In genomic region chr3:112132554-112132953, GRCh38 we compare ENCODE assay signal across 1 cellular context.
TF ChIP-seq lines count a peak whose summit lies in the region.

No MANE protein-coding gene starts in this region.

TF ChIP-seq in HepG2, 621 proteins besides CTCF, POLR2A, EP300 and RAD21 (continued from another document):
- TF ChIP-seq ZNF691 (CRISPR knock-in tag; IDR thresholded peaks at IDR 0.05; ENCODE audit: borderline replicate concordance, low read depth) (no peak), KLF9 (CRISPR knock-in tag; IDR thresholded peaks at IDR 0.05; ENCODE audit: low read depth) (no peak), ZNF746 (CRISPR knock-in tag; IDR thresholded peaks at IDR 0.05) (no peak), HNRNPUL1 (IDR thresholded peaks at IDR 0.05; ENCODE audit: low read depth, low read length) (no peak), ZNF567 (CRISPR knock-in tag; IDR thresholded peaks at IDR 0.05; ENCODE audit: borderline replicate concordance) (no peak), FOXO1 (CRISPR knock-in tag; IDR thresholded peaks at IDR 0.05) (no peak), RNF2 (conservative IDR thresholded peaks at IDR 0.05; ENCODE audit: low read depth) (no peak), POLR2AphosphoS5 (IDR thresholded peaks at IDR 0.05; ENCODE audit: low read depth, low read length) (no peak), NCOA5 (CRISPR knock-in tag; IDR thresholded peaks at IDR 0.05) (no peak)
